1 cellular context compared by ENCODE assay signal in genomic region chr17:80691784-80692183, GRCh38.
TF ChIP-seq lines count a peak whose summit lies in the region.

No MANE protein-coding gene starts in this region.

TF ChIP-seq in HepG2, 621 proteins besides CTCF, POLR2A, EP300 and RAD21 (continued from another document):
- no peak for TF ChIP-seq BCLAF1 (IDR thresholded peaks at IDR 0.05)
- no peak for TF ChIP-seq MATR3 (CRISPR knock-in tag; IDR thresholded peaks at IDR 0.05)
